ENCODE assay signal across 23 cellular contexts in the genomic region with DNA sequence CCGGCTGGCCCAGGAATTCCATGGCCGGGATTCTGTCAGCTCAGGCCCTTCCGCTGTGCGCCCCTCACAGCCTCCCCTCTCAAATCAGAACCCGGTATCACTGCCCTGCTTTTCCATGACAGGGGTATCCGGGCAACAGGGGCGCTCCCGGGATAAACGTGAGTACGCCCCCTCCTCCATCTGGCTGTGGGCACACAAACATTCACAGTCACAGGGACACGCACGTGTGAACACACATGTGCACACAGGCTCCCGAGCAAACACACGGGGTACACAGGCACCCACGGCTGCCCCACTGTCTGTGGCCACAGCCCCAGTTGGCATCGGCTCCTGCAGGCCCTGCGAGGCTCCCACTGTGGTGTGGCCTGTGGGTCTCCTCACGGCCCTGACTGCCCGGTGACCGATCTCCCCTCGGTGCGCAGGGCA. TPM values are rescaled to one million over a fixed set of nuclear protein-coding genes. Genes with fewer than 3 reads are reported as not detected.
DNase-seq lines count a peak whose midpoint lies in the region; ATAC-seq and TF ChIP-seq lines count a peak whose summit lies in the region.
"Had no signal": no experiment of that assay in that cellular context is flagged by ENCODE, and none has a peak within 500 bp of the region (broad histone marks: within the 10 kb centered on the region; RNA-seq: fewer than 3 reads in every experiment).

No MANE protein-coding gene starts in this region.

- 94% methylated on average over 10 of the region's 22 CpGs; no CpG with 5 or more reads in 1 of the 2 experiments for WGBS in IMR-90 (ENCODE audit: extremely low coverage in 2 of 2, insufficient read length in 1 of 2), 2 experiments

- no peak for TF ChIP-seq CTCF in IMR-90 (conservative IDR thresholded peaks at IDR 0.05; ENCODE audit: low read depth, low read length)
- TF ChIP-seq CTCF in upper lobe of right lung (IDR thresholded peaks at IDR 0.05) = no peak

- H2BK20ac ChIP-seq in IMR-90 (ENCODE audit: low read depth, low read length) = no peak overlapping the region

- in situ Hi-C loops in IMR-90 (cut with MboI; ENCODE audit: low sequenced_read_pairs) = no loop called here

- no peak for TF ChIP-seq POLR2A in IMR-90 (IDR thresholded peaks at IDR 0.05; ENCODE audit: low read depth, low read length)

- peaks cover 68% of the 10 kb centered on the region for H4K20me1 ChIP-seq in IMR-90 (ENCODE audit: insufficient read depth, low read length)

- H3K9me3 ChIP-seq in IMR-90 (ENCODE audit: control insufficient read depth, insufficient read depth, low read length) (no peaks in the 10 kb centered on the region), upper lobe of right lung (no peaks in the 10 kb centered on the region)

- H3K4me3 ChIP-seq in IMR-90 (ENCODE audit: insufficient read depth, low read depth, low read length) (no peak overlapping the region), upper lobe of right lung (no peak overlapping the region)

- intact Hi-C loops in IMR-90 (cut with micrococcal nuclease) = loop anchor here (5.0 kb wide), 1 partner anchor 99 kb away; a partner anchor contains a TSS
- intact Hi-C loops in sciatic nerve (cut with DNase I) = loop anchor here (10.0 kb wide), 1 partner anchor 47 kb away; no protein-coding TSS in a partner anchor
- intact Hi-C loops in upper lobe of right lung (cut with DNase I) = no loop called here

- H3K4me2 ChIP-seq in IMR-90 (ENCODE audit: low read depth, low read length) = no peak overlapping the region

- H2AK5ac ChIP-seq in IMR-90 (ENCODE audit: low read depth, low read length) = no peak overlapping the region

- H3K79me1 ChIP-seq in IMR-90 (ENCODE audit: low read depth in 1 of 2, low read length in 2 of 2) = peaks cover 26 to 56% of the 10 kb centered on the region in 2 experiments

- no peaks in the 10 kb centered on the region for H3K27me3 Mint-ChIP-seq in activated CD4-positive, alpha-beta T cell treated with anti-CD3 and anti-CD28 coated beads, Interleukin-2, amount 10 ng/mL, durations not matched to agents 7 days and 5 days
- H3K27me3 Mint-ChIP-seq: activated naive CD8-positive, alpha-beta T cell treated with anti-CD3 and anti-CD28 coated beads for 36 hours; B cell; naive B cell; type B pancreatic cell had no signal

- peak; percentile 0 for DNase-seq in activated CD4-positive, alpha-beta T cell treated with anti-CD3 and anti-CD28 coated beads for 48 hours
- DNase-seq in activated CD4-positive, alpha-beta T cell treated with anti-CD3 and anti-CD28 coated beads, Interleukin-2, amount 10 ng/mL, durations not matched to agents 7 days and 5 days = no peak
- no peak for DNase-seq in IMR-90
- DNase-seq in iPS-NIHi11 (ENCODE audit: low spot score) = peak; percentile 14
- DNase-seq in sciatic nerve (ENCODE audit: low spot score) = peak; percentile 40
- no peak for DNase-seq in upper lobe of right lung
- DNase-seq in GM19240 (ENCODE audit: insufficient read length, low spot score) = no peak
- DNase-seq: 8988T; activated CD4-positive, alpha-beta T cell treated with anti-CD3 and anti-CD28 coated beads, Interleukin-2, amount 50 U/mL, for 1 hour; activated naive CD8-positive, alpha-beta T cell treated with anti-CD3 and anti-CD28 coated beads for 36 hours; COR-L47; hippocampal formation; KBM-7; naive B cell; NCI-H748 treated with DMSO at 0.1 percent for 48 hours; OCI-M1; SHP77 treated with DMSO at 0.1 percent for 48 hours; stimulated activated CD4-positive, alpha-beta T cell treated with anti-CD3 and anti-CD28 coated beads, Interleukin-2, amount 100 ng/mL, for 48 hours; stimulated activated naive CD8-positive, alpha-beta T cell treated with anti-CD3 and anti-CD28 coated beads, Interleukin-15, Interleukin-2, amounts not matched to agents 100 U/mL and 50 U/mL, for 24 hours had no signal

- H3K23ac ChIP-seq in IMR-90 (ENCODE audit: low read depth, low read length) = no peak overlapping the region

- H3K9me1 ChIP-seq in IMR-90 (ENCODE audit: insufficient read depth, low read length) = no peaks in the 10 kb centered on the region

- CTCF ChIA-PET in activated CD4-positive, alpha-beta T cell treated with anti-CD3 and anti-CD28 coated beads, Interleukin-2, amount 10 ng/mL, durations not matched to agents 7 days and 5 days (lab: Charles Lee) = no interaction called here
- CTCF ChIA-PET in IMR-90 (lab: Yijun Ruan, JAX) = no interaction called here

- no TSS peak for BruUV-seq in IMR-90 (replicated peaks; lab: Mats Ljungman, UMichigan)

- 0 out of 2 replicates have a peak, but pooled peaks cover 1% of the 10 kb centered on the region for H3K4me1 ChIP-seq in IMR-90 (ENCODE audit: control insufficient read depth, insufficient read depth, low read length)
- H3K4me1 ChIP-seq in upper lobe of right lung = no peaks in the 10 kb centered on the region
- H3K4me1 ChIP-seq: parathyroid adenoma had no signal

- H3K18ac ChIP-seq in IMR-90 (ENCODE audit: low read depth, low read length) = no peak overlapping the region

- H3K27ac Mint-ChIP-seq in activated CD4-positive, alpha-beta T cell treated with anti-CD3 and anti-CD28 coated beads, Interleukin-2, amount 10 ng/mL, durations not matched to agents 7 days and 5 days = no peak overlapping the region
- H3K27ac Mint-ChIP-seq: activated naive CD8-positive, alpha-beta T cell treated with anti-CD3 and anti-CD28 coated beads for 36 hours; B cell; naive B cell; type B pancreatic cell had no signal

- no peaks in the 10 kb centered on the region for H3K4me1 Mint-ChIP-seq in activated CD4-positive, alpha-beta T cell treated with anti-CD3 and anti-CD28 coated beads, Interleukin-2, amount 10 ng/mL, durations not matched to agents 7 days and 5 days
- H3K4me1 Mint-ChIP-seq: activated naive CD8-positive, alpha-beta T cell treated with anti-CD3 and anti-CD28 coated beads for 36 hours; B cell; naive B cell had no signal

- H3K36me3 ChIP-seq in IMR-90 (ENCODE audit: control insufficient read depth, insufficient read depth, low read length) (peaks cover 97% of the 10 kb centered on the region), upper lobe of right lung (peaks cover 21% of the 10 kb centered on the region)

- H3K27me3 ChIP-seq in IMR-90 (ENCODE audit: control insufficient read depth, insufficient read depth, low read length) (no peaks in the 10 kb centered on the region), upper lobe of right lung (no peaks in the 10 kb centered on the region)

- H2AK9ac ChIP-seq in IMR-90 (replicated peaks; ENCODE audit: low read depth, low read length, poor library complexity) = peak overlapping the region; percentile 31

- H2BK5ac ChIP-seq in IMR-90 (ENCODE audit: low read depth, low read length, poor library complexity, severe bottlenecking) = peak overlapping the region; percentile 1

- no peak overlapping the region for H3K56ac ChIP-seq in IMR-90 (ENCODE audit: extremely low read depth, insufficient read depth, low read length)

- H2BK120ac ChIP-seq in IMR-90 (ENCODE audit: low read depth, low read length) = no peak overlapping the region

- POLR2A ChIA-PET in activated CD4-positive, alpha-beta T cell treated with anti-CD3 and anti-CD28 coated beads, Interleukin-2, amount 10 ng/mL, durations not matched to agents 7 days and 5 days (lab: Charles Lee) = no interaction called here
- POLR2A ChIA-PET in IMR-90 (lab: Charles Lee; ENCODE audit: unreplicated experiment) = no interaction called here

- dilution Hi-C loops in IMR-90 (cut with HindIII; ENCODE audit: low sequenced_read_pairs, unreplicated experiment) = no loop called here

- H4K91ac ChIP-seq in IMR-90 (ENCODE audit: insufficient read depth, low read depth, low read length) = no peak overlapping the region

- no peak overlapping the region for H2BK15ac ChIP-seq in IMR-90 (ENCODE audit: low read depth, low read length)

- no peak overlapping the region for H4K8ac ChIP-seq in IMR-90 (ENCODE audit: low read depth in 2 of 2, low read length in 2 of 2)

- no peaks in the 10 kb centered on the region for H3K36me3 Mint-ChIP-seq in activated CD4-positive, alpha-beta T cell treated with anti-CD3 and anti-CD28 coated beads, Interleukin-2, amount 10 ng/mL, durations not matched to agents 7 days and 5 days (ENCODE audit: low read depth)
- H3K36me3 Mint-ChIP-seq: activated naive CD8-positive, alpha-beta T cell treated with anti-CD3 and anti-CD28 coated beads for 36 hours; naive B cell; type B pancreatic cell had no signal

- ATAC-seq in IMR-90 (ENCODE audit: low read depth) (no peak), sciatic nerve (no peak), upper lobe of right lung (no peak), GM19035 (IDR thresholded peaks at IDR 0.05; ENCODE audit: unreplicated experiment) (no peak)
- ATAC-seq: stimulated activated naive CD8-positive, alpha-beta T cell treated with anti-CD3 and anti-CD28 coated beads, Interleukin-15, Interleukin-2, amounts not matched to agents 100 U/mL and 50 U/mL, for 24 hours had no signal

- no peak overlapping the region for H3K9ac ChIP-seq in IMR-90 (ENCODE audit: low read depth, low read length)
- H3K9ac ChIP-seq: parathyroid adenoma had no signal

- no peak overlapping the region for H4K5ac ChIP-seq in IMR-90 (ENCODE audit: low read depth, low read length)

- H3K4me3 Mint-ChIP-seq in activated CD4-positive, alpha-beta T cell treated with anti-CD3 and anti-CD28 coated beads, Interleukin-2, amount 10 ng/mL, durations not matched to agents 7 days and 5 days = no peak overlapping the region
- H3K4me3 Mint-ChIP-seq: activated naive CD8-positive, alpha-beta T cell treated with anti-CD3 and anti-CD28 coated beads for 36 hours; B cell; naive B cell; type B pancreatic cell had no signal

- TF ChIP-seq RAD21 in IMR-90 (IDR thresholded peaks at IDR 0.05; ENCODE audit: low read length) = no peak

- H3K4ac ChIP-seq in IMR-90 (ENCODE audit: low read depth, low read length) = no peak overlapping the region

- no peak overlapping the region for H2AFZ ChIP-seq in IMR-90 (replicated peaks; ENCODE audit: low read length, poor library complexity)
- H2AFZ ChIP-seq: parathyroid adenoma had no signal

- H3K14ac ChIP-seq in IMR-90 (replicated peaks; ENCODE audit: low read depth, low read length) = no peak overlapping the region

- no peaks in the 10 kb centered on the region for H3K9me3 Mint-ChIP-seq in activated CD4-positive, alpha-beta T cell treated with anti-CD3 and anti-CD28 coated beads, Interleukin-2, amount 10 ng/mL, durations not matched to agents 7 days and 5 days
- H3K9me3 Mint-ChIP-seq: activated naive CD8-positive, alpha-beta T cell treated with anti-CD3 and anti-CD28 coated beads for 36 hours; type B pancreatic cell had no signal

- H3K27ac ChIP-seq in IMR-90 (ENCODE audit: insufficient read depth, low read length) (peak overlapping the region; percentile 35; the same call in 1 of the 2 replicates), upper lobe of right lung (no peak overlapping the region)
- H3K27ac ChIP-seq: parathyroid adenoma had no signal

TF ChIP-seq in IMR-90, 13 proteins besides CTCF, POLR2A, EP300 and RAD21 (continues in another document):
- no peak for TF ChIP-seq NFE2L2 (IDR thresholded peaks at IDR 0.05; ENCODE audit: low read depth, low read length)
- no peak for TF ChIP-seq CEBPB (IDR thresholded peaks at IDR 0.05; ENCODE audit: low read depth, low read length)

RNA-seq across cellular contexts. Expression of a gene that starts 16.7 kb away (rescaled TPM):
- total RNA-seq in activated CD4-positive, alpha-beta T cell treated with anti-CD3 and anti-CD28 coated beads, Interleukin-2, amount 10 ng/mL, durations not matched to agents 7 days and 5 days = under 1 TPM; 0.27 to 0.40 TPM
- total RNA-seq in IMR-90 (2012; rRNA removed) = 173 and 186 TPM in 2 replicates
- polyA plus RNA-seq in IMR-90 (2012; rRNA removed) = 1,556 and 1,578 TPM in 2 replicates
- 1,992 and 3,331 TPM in 2 replicates for polyA plus RNA-seq in IMR-90 (2012; cell fraction: cytosol; rRNA removed)
- 5,237 and 11,886 TPM in 2 replicates for polyA plus RNA-seq in IMR-90 (2012; cell fraction: nucleus; rRNA removed; ENCODE audit: low replicate concordance)
- total RNA-seq in sciatic nerve = 247 TPM
- total RNA-seq in upper lobe of right lung = 175 TPM

Comparison
In these comparisons a context has a peak if more than half of its experiments do, and no peak if none do; other contexts are left out.
1. DNase-seq: peak in activated CD4-positive, alpha-beta T cell treated with anti-CD3 and anti-CD28 coated beads for 48 hours (single experiment), iPS-NIHi11 (single experiment) and sciatic nerve (single experiment); none in activated CD4-positive, alpha-beta T cell treated with anti-CD3 and anti-CD28 coated beads, Interleukin-2, amount 10 ng/mL, durations not matched to agents 7 days and 5 days (single experiment), IMR-90 (single experiment), upper lobe of right lung (single experiment) and GM19240 (single experiment).
2. RNA of a gene that starts 16.7 kb away (total RNA-seq): 247 TPM in sciatic nerve (single experiment), 175 TPM in upper lobe of right lung (single experiment) and 173 to 186 TPM in IMR-90; 0.27 to 0.40 TPM in activated CD4-positive, alpha-beta T cell treated with anti-CD3 and anti-CD28 coated beads, Interleukin-2, amount 10 ng/mL, durations not matched to agents 7 days and 5 days; every median in the first group is over 100 times any median in the second.